Comparison of ENCODE assay signal across 9 cellular contexts in genomic region chrX:134761788-134762187, GRCh38. TPM values are rescaled to one million over a fixed set of nuclear protein-coding genes. Genes with fewer than 3 reads are reported as not detected.
DNase-seq lines count a peak whose midpoint lies in the region; ATAC-seq and TF ChIP-seq lines count a peak whose summit lies in the region.
"Had no signal": no experiment of that assay in that cellular context is flagged by ENCODE, and none has a peak within 500 bp of the region (broad histone marks: within the 10 kb centered on the region; RNA-seq: fewer than 3 reads in every experiment).

No MANE protein-coding gene starts in this region.

- intact Hi-C loops in mucosa of descending colon (cut with DNase I, micrococcal nuclease): no loop called here

- H3K36me3 ChIP-seq in adipocyte (ENCODE audit: control insufficient read depth, insufficient read depth, low read length, severe bottlenecking) (no peaks in the 10 kb centered on the region), mucosa of descending colon (ENCODE audit: low read depth) (no peaks in the 10 kb centered on the region)

- H3K9me3 ChIP-seq in adipocyte (ENCODE audit: control insufficient read depth, low read length) (peaks cover 8% of the 10 kb centered on the region), mucosa of descending colon (no peaks in the 10 kb centered on the region)

- peak; percentile 44 for TF ChIP-seq RAD21 in Ishikawa (IDR thresholded peaks at IDR 0.05; ENCODE audit: low read depth)

- no peaks in the 10 kb centered on the region for H3K27me3 ChIP-seq in adipocyte (replicated peaks; ENCODE audit: control insufficient read depth, insufficient read depth, low read length)

- no peak for TF ChIP-seq CTCF in mucosa of descending colon (IDR thresholded peaks at IDR 0.05)

- no peak for TF ChIP-seq EP300 in Ishikawa (IDR thresholded peaks at IDR 0.05; ENCODE audit: borderline replicate concordance)

- DNase-seq in SKM-1 (lab: John Stamatoyannopoulos, UW; ENCODE audit: unreplicated experiment) (peak; percentile 1), SKM-1 treated with dmso at 0.1 percent for 144 hours (lab: John Stamatoyannopoulos, UW; ENCODE audit: unreplicated experiment) (no peak), adipocyte (ENCODE audit: low read depth) (peak; percentile 49), mucosa of descending colon (peak in 1 of 3 donors; percentile 17), DMS79 (lab: John Stamatoyannopoulos, UW) (no peak)
- DNase-seq: naive thymus-derived CD8-positive, alpha-beta T cell had no signal

- no peak overlapping the region for H3K9ac ChIP-seq in adipocyte (ENCODE audit: low read length)

- peak; percentile 43 for ATAC-seq in mucosa of descending colon
- no peak for ATAC-seq in HG02981 (IDR thresholded peaks at IDR 0.05; ENCODE audit: unreplicated experiment)
- ATAC-seq in GM19452 (IDR thresholded peaks at IDR 0.05; ENCODE audit: unreplicated experiment): no peak
- ATAC-seq: naive thymus-derived CD8-positive, alpha-beta T cell had no signal

- H3K4me3 ChIP-seq in adipocyte (ENCODE audit: low read length): no peak overlapping the region
- no peak overlapping the region for H3K4me3 ChIP-seq in mucosa of descending colon

- H3K4me1 ChIP-seq in adipocyte (ENCODE audit: control insufficient read depth, insufficient read depth, low read length) (no peaks in the 10 kb centered on the region), mucosa of descending colon (ENCODE audit: low read depth) (no peaks in the 10 kb centered on the region)

TF ChIP-seq in Ishikawa, 13 proteins besides CTCF, POLR2A, EP300 and RAD21:
- no peak for TF ChIP-seq TCF12 (IDR thresholded peaks at IDR 0.05; ENCODE audit: low read depth)
- no peak for TF ChIP-seq NFIC (IDR thresholded peaks at IDR 0.05)
- no peak for TF ChIP-seq FOXM1 (IDR thresholded peaks at IDR 0.05; ENCODE audit: borderline replicate concordance, low read depth)
- TF ChIP-seq, protein P1, sequence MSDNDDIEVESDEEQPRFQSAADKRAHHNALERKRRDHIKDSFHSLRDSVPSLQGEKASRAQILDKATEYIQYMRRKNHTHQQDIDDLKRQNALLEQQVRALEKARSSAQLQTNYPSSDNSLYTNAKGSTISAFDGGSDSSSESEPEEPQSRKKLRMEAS (IDR thresholded peaks at IDR 0.05): no peak
- no peak for TF ChIP-seq YY1 (IDR thresholded peaks at IDR 0.05; ENCODE audit: low read depth)
- TF ChIP-seq REST (IDR thresholded peaks at IDR 0.05; ENCODE audit: low read depth): no peak
- TF ChIP-seq TEAD4 (IDR thresholded peaks at IDR 0.05): no peak
- TF ChIP-seq TAF1 (IDR thresholded peaks at IDR 0.05; ENCODE audit: low read depth): no peak
- TF ChIP-seq EGR1 (IDR thresholded peaks at IDR 0.05): no peak
- TF ChIP-seq ZBTB7A (IDR thresholded peaks at IDR 0.05; ENCODE audit: low read depth): no peak
- TF ChIP-seq, protein P2, sequence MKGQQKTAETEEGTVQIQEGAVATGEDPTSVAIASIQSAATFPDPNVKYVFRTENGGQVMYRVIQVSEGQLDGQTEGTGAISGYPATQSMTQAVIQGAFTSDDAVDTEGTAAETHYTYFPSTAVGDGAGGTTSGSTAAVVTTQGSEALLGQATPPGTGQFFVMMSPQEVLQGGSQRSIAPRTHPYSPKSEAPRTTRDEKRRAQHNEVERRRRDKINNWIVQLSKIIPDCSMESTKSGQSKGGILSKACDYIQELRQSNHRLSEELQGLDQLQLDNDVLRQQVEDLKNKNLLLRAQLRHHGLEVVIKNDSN (IDR thresholded peaks at IDR 0.05): no peak
- no peak for TF ChIP-seq CEBPB (IDR thresholded peaks at IDR 0.05)
- TF ChIP-seq CREB1 (IDR thresholded peaks at IDR 0.05; ENCODE audit: low read depth): no peak

RNA-seq across cellular contexts. Expression of gene PABIR2, which starts 35.2 kb away (rescaled TPM):
- 10 to 100 TPM; 19.3 to 24.5 (median 24.2) TPM for total RNA-seq in mucosa of descending colon

Comparison
In these comparisons a context has a peak if more than half of its experiments do, and no peak if none do; other contexts are left out.
1. DNase-seq: peak in SKM-1 (single experiment) and adipocyte (single experiment); none in SKM-1 treated with dmso at 0.1 percent for 144 hours (single experiment) and DMS79 (single experiment).